Comparison of ENCODE assay signal across 21 cellular contexts in genomic region chr14:77763316-77763715, GRCh38.
"Had no signal": no experiment of that assay in that cellular context is flagged by ENCODE, and none has a peak within 500 bp of the region (broad histone marks: within the 10 kb centered on the region; RNA-seq: fewer than 3 reads in every experiment).

No MANE protein-coding gene starts in this region.

- H3K4me3 Mint-ChIP-seq: activated CD4-positive, alpha-beta memory T cell treated with anti-CD3 and anti-CD28 coated beads, Interleukin-2, amount 10 ng/mL, durations not matched to agents 7 days and 5 days; activated CD4-positive, alpha-beta T cell treated with anti-CD3 and anti-CD28 coated beads, Interleukin-2, amount 10 ng/mL, durations not matched to agents 24 days and 14 days; activated naive CD4-positive, alpha-beta T cell treated with anti-CD3 and anti-CD28 coated beads, Interleukin-2, amount 50 U/mL, for 24 hours; nephron; T-helper 1 cell treated with Interleukin-12 subunit alpha and Interleukin-12 subunit beta and Interleukin-4 antibody, amounts not matched to agents 30 μg/mL and 1 μg/mL, for 36 hours had no signal

- H3K27me3 ChIP-seq: brain microvascular endothelial cell, heart right ventricle, upper lobe of right lung had no signal

- H3K9me3 Mint-ChIP-seq: activated CD4-positive, alpha-beta memory T cell treated with anti-CD3 and anti-CD28 coated beads, Interleukin-2, amount 10 ng/mL, durations not matched to agents 7 days and 5 days; activated CD4-positive, alpha-beta T cell treated with anti-CD3 and anti-CD28 coated beads, Interleukin-2, amount 10 ng/mL, durations not matched to agents 24 days and 14 days; activated naive CD4-positive, alpha-beta T cell treated with anti-CD3 and anti-CD28 coated beads, Interleukin-2, amount 50 U/mL, for 24 hours; nephron; T-helper 1 cell treated with Interleukin-12 subunit alpha and Interleukin-12 subunit beta and Interleukin-4 antibody, amounts not matched to agents 30 μg/mL and 1 μg/mL, for 36 hours had no signal

- H3K27ac ChIP-seq: brain microvascular endothelial cell, heart right ventricle, left ventricle myocardium inferior, thoracic aorta, upper lobe of right lung had no signal

- H3K36me3 ChIP-seq: brain microvascular endothelial cell, left ventricle myocardium inferior, thoracic aorta, upper lobe of right lung had no signal

- H3K9me3 ChIP-seq: heart right ventricle, left ventricle myocardium inferior, thoracic aorta, upper lobe of right lung had no signal

- H3K4me3 ChIP-seq: heart right ventricle, left ventricle myocardium inferior, thoracic aorta, upper lobe of right lung had no signal

- DNase-seq: activated CD4-positive, alpha-beta memory T cell treated with anti-CD3 and anti-CD28 coated beads, Interleukin-2, amount 10 ng/mL, durations not matched to agents 7 days and 5 days; activated CD4-positive, alpha-beta T cell treated with anti-CD3 and anti-CD28 coated beads, Interleukin-2, amount 10 ng/mL, durations not matched to agents 24 days and 14 days; activated effector memory CD4-positive, alpha-beta T cell treated with anti-CD3 and anti-CD28 coated beads, Interleukin-2, amount 50 U/mL, for 16 hours; aorta; brain microvascular endothelial cell; caudate nucleus; dermis blood vessel endothelial cell; effector CD8-positive, alpha-beta T cell; erythroblast; foreskin fibroblast; heart right ventricle; left ventricle myocardium inferior; stimulated activated CD4-positive, alpha-beta T cell treated with anti-CD3 and anti-CD28 coated beads, Interleukin-4, amount 100 ng/mL, for 1 hour; stimulated activated naive CD4-positive, alpha-beta T cell; upper lobe of right lung had no signal

- ATAC-seq: activated CD4-positive, CD25-positive, alpha-beta regulatory T cell treated with anti-CD3 and anti-CD28 coated beads, Interleukin-2, amount 50 U/mL, for 24 hours; heart right ventricle; upper lobe of right lung had no signal

- H3K27ac Mint-ChIP-seq: activated CD4-positive, alpha-beta memory T cell treated with anti-CD3 and anti-CD28 coated beads, Interleukin-2, amount 10 ng/mL, durations not matched to agents 7 days and 5 days; activated CD4-positive, alpha-beta T cell treated with anti-CD3 and anti-CD28 coated beads, Interleukin-2, amount 10 ng/mL, durations not matched to agents 24 days and 14 days; activated naive CD4-positive, alpha-beta T cell treated with anti-CD3 and anti-CD28 coated beads, Interleukin-2, amount 50 U/mL, for 24 hours; nephron; progenitor cell of endocrine pancreas; T-helper 1 cell treated with Interleukin-12 subunit alpha and Interleukin-12 subunit beta and Interleukin-4 antibody, amounts not matched to agents 30 μg/mL and 1 μg/mL, for 36 hours had no signal

- H3K27me3 Mint-ChIP-seq: activated CD4-positive, alpha-beta memory T cell treated with anti-CD3 and anti-CD28 coated beads, Interleukin-2, amount 10 ng/mL, durations not matched to agents 7 days and 5 days; activated naive CD4-positive, alpha-beta T cell treated with anti-CD3 and anti-CD28 coated beads, Interleukin-2, amount 50 U/mL, for 24 hours; progenitor cell of endocrine pancreas had no signal
